In genomic region chr1:230641900-230642262, GRCh38 we compare ENCODE assay signal across 8 cellular contexts. TPM values are rescaled to one million over a fixed set of nuclear protein-coding genes. Genes with fewer than 3 reads are reported as not detected.
DNase-seq lines count a peak whose midpoint lies in the region; ATAC-seq and TF ChIP-seq lines count a peak whose summit lies in the region.

No MANE protein-coding gene starts in this region.

- H3K36me3 Mint-ChIP-seq in T-helper 2 cell treated with Interferon-gamma antibody and Interleukin-4, amounts not matched to agents 5 μg/mL and 100 μg/mL, for 36 hours (ENCODE audit: low read depth), result peaks cover 6% of the 10 kb centered on the region

- H3K36me3 ChIP-seq in esophagus (ENCODE audit: control insufficient read depth in 2 of 2, insufficient read depth in 2 of 2, low read length in 1 of 2), result no peaks in the 10 kb centered on the region
- peaks cover 0 to 7% of the 10 kb centered on the region in 2 donors for H3K36me3 ChIP-seq in psoas muscle (ENCODE audit: insufficient read depth in 1 of 2, low read depth in 1 of 2)

- H3K27me3 Mint-ChIP-seq in T-helper 2 cell treated with Interferon-gamma antibody and Interleukin-4, amounts not matched to agents 5 μg/mL and 100 μg/mL, for 36 hours (ENCODE audit: low read depth), result peaks cover 16% of the 10 kb centered on the region

- H3K27me3 ChIP-seq in esophagus (ENCODE audit: control insufficient read depth in 1 of 2, insufficient read depth in 2 of 2, low read length in 2 of 2), result no peaks in the 10 kb centered on the region
- peaks cover 0 to 6% (median 0%) of the 10 kb centered on the region in 3 donors for H3K27me3 ChIP-seq in psoas muscle (ENCODE audit: insufficient read depth in 3 of 3, low read length in 2 of 3)

- DNase-seq in T-helper 2 cell treated with Interferon-gamma antibody and Interleukin-4, amounts not matched to agents 5 μg/mL and 100 μg/mL, for 36 hours (ENCODE audit: low spot score), result no peak
- DNase-seq in T-helper 2 cell, result no peak
- peak; percentile 70 to 87 for DNase-seq in NCI-H1930 (lab: John Stamatoyannopoulos, UW)
- no peak for DNase-seq in psoas muscle
- no peak for DNase-seq in KG1 (lab: John Stamatoyannopoulos, UW)
- no peak for DNase-seq in stimulated activated naive CD4-positive, alpha-beta T cell treated with Interleukin-2 at 50 U/mL for 16 hours (lab: John Stamatoyannopoulos, UW)
- no peak for DNase-seq in stimulated activated CD4-positive, alpha-beta T cell treated with anti-CD3 and anti-CD28 coated beads, Interleukin-4, amount 100 ng/mL, for 24 hours

- H3K4me1 ChIP-seq in esophagus (ENCODE audit: control insufficient read depth in 2 of 2, insufficient read depth in 2 of 2, low read length in 1 of 2) (peaks cover 0 to 7% of the 10 kb centered on the region in 2 donors), psoas muscle (peaks cover 25% of the 10 kb centered on the region)

- H3K9me3 ChIP-seq in esophagus (ENCODE audit: control insufficient read depth in 2 of 2, insufficient read depth in 1 of 2, low read depth in 1 of 2, low read length in 1 of 2) (no peaks in the 10 kb centered on the region), psoas muscle (no peaks in the 10 kb centered on the region)

- TF ChIP-seq CTCF in psoas muscle (IDR thresholded peaks at IDR 0.05), result no peak

- intact Hi-C loops in psoas muscle (cut with DNase I), result loop anchor here (1.0 to 5.0 kb wide), 3 partner anchors 71 to 131 kb away; no protein-coding TSS in a partner anchor

- H3K4me3 ChIP-seq in esophagus (ENCODE audit: low read depth in 1 of 2, low read length in 2 of 2) (peak overlapping the region; percentile 71 to 90), psoas muscle (peak overlapping the region; percentile 90)

- no peak overlapping the region for H3K27ac ChIP-seq in esophagus (ENCODE audit: low read depth in 2 of 2, low read length in 1 of 2)
- H3K27ac ChIP-seq in psoas muscle, result no peak overlapping the region

- H3K4me3 Mint-ChIP-seq in T-helper 2 cell treated with Interferon-gamma antibody and Interleukin-4, amounts not matched to agents 5 μg/mL and 100 μg/mL, for 36 hours, result peak overlapping the region; percentile 79

- no peaks in the 10 kb centered on the region for H3K9me3 Mint-ChIP-seq in T-helper 2 cell treated with Interferon-gamma antibody and Interleukin-4, amounts not matched to agents 5 μg/mL and 100 μg/mL, for 36 hours

- peaks cover 31% of the 10 kb centered on the region for H3K4me1 Mint-ChIP-seq in T-helper 2 cell treated with Interferon-gamma antibody and Interleukin-4, amounts not matched to agents 5 μg/mL and 100 μg/mL, for 36 hours (ENCODE audit: low read depth)

- 14 to 19% methylated on average over 18 of the region's 18 CpGs for WGBS in esophagus, 2 donors
- WGBS in psoas muscle, 3 donors, result 20 to 24% (median 21%) methylated on average over 18 of the region's 18 CpGs

- peak overlapping the region; percentile 48 for H3K27ac Mint-ChIP-seq in T-helper 2 cell treated with Interferon-gamma antibody and Interleukin-4, amounts not matched to agents 5 μg/mL and 100 μg/mL, for 36 hours

- ATAC-seq in psoas muscle, result no peak

RNA-seq across cellular contexts. Expression of gene COG2, which starts 0.4 kb away (rescaled TPM):
- polyA plus RNA-seq in esophagus (1 to 10 TPM; 4.0 to 8.1 TPM), psoas muscle (10 to 100 TPM; 11.9 to 30.5 (median 15.3) TPM)
- total RNA-seq in psoas muscle, result 10 to 100 TPM; 17.5 to 30.5 (median 25.0) TPM

Comparison
In these comparisons a context has a peak if more than half of its experiments do, and no peak if none do; other contexts are left out.
1. DNase-seq: peak in NCI-H1930 (2 of 2); none in T-helper 2 cell treated with Interferon-gamma antibody and Interleukin-4, amounts not matched to agents 5 μg/mL and 100 μg/mL, for 36 hours (single experiment), T-helper 2 cell (0 of 5), psoas muscle (0 of 2), KG1 (single experiment), stimulated activated naive CD4-positive, alpha-beta T cell treated with Interleukin-2 at 50 U/mL for 16 hours (single experiment) and stimulated activated CD4-positive, alpha-beta T cell treated with anti-CD3 and anti-CD28 coated beads, Interleukin-4, amount 100 ng/mL, for 24 hours (single experiment).